In the genomic region with DNA sequence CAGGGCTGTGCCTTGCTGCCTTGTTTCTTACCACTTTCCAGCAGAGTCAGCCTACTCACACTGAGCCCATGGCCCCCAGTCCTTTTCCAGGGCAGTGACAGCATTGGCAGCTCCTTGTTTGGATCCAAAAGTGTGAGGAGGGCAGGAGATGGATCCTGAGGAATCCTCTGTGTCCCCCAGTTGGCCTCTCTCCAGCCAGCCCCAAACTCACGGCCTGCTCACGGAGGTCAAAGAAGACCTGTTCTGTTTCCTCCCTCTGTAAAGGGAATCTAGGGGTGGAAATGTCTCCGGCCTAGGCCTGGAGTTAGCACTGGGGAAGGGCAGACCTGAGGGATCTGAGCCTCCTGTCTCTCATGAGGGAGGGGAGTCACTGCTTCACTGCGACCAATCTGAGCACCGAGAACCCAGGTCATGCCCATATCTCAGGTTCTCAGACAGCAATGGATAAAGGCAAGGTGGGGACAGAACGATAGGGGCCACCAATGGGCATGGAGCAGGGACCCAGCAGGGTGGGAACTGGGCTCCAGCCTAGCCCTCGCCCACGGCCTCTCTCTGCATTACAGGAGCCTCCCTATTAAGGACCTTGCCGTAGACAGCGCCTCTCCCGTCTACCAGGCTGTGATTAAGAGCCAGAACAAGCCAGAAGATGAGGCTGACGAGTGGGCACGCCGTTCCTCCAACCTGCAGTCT, we compare ENCODE assay signal across 26 cellular contexts. TPM values are rescaled to one million over a fixed set of nuclear protein-coding genes. Genes with fewer than 3 reads are reported as not detected.
DNase-seq lines count a peak whose midpoint lies in the region; ATAC-seq and TF ChIP-seq lines count a peak whose summit lies in the region.
"Had no signal": no experiment of that assay in that cellular context is flagged by ENCODE, and none has a peak within 500 bp of the region (broad histone marks: within the 10 kb centered on the region; RNA-seq: fewer than 3 reads in every experiment).

No MANE protein-coding gene starts in this region.

- TF ChIP-seq CTCF in tibial artery (IDR thresholded peaks at IDR 0.05) (no peak), endothelial cell (IDR thresholded peaks at IDR 0.05; ENCODE audit: unreplicated experiment) (no peak)

- no peak overlapping the region for H2AFZ ChIP-seq in neuronal stem cell (ENCODE audit: low read length)

- no peak overlapping the region for H3K4me2 ChIP-seq in neuronal stem cell (ENCODE audit: insufficient read depth, low read length, poor library complexity, severe bottlenecking)
- H3K4me2 ChIP-seq: BLaER1 had no signal

- H2BK15ac ChIP-seq in neuronal stem cell (ENCODE audit: low read length) = no peak overlapping the region

- no peak overlapping the region for H2BK12ac ChIP-seq in neuronal stem cell (ENCODE audit: low read length)

- H3K79me1 ChIP-seq in neuronal stem cell (ENCODE audit: low read depth, low read length) = no peaks in the 10 kb centered on the region

- H3K9me3 Mint-ChIP-seq in endothelial cell (ENCODE audit: unreplicated experiment) = no peaks in the 10 kb centered on the region
- H3K9me3 Mint-ChIP-seq: CD4-positive, alpha-beta T cell; HFFc6 had no signal

- WGBS in neuronal stem cell (ENCODE audit: extremely low coverage in 2 of 2, insufficient read length in 2 of 2, insufficient replicate concordance in 1 of 2), 2 donors = no CpG with 5 or more reads among the region's 14 CpGs

- peaks cover 0 to 25% (median 0%) of the 10 kb centered on the region in 3 experiments for H3K27me3 ChIP-seq in neuronal stem cell (ENCODE audit: control insufficient read depth in 3 of 3, insufficient read depth in 3 of 3, low read depth in 1 of 3, low read length in 3 of 3)
- H3K27me3 ChIP-seq in tibial artery = no peaks in the 10 kb centered on the region
- H3K27me3 ChIP-seq: BLaER1, Peyer's patch had no signal

- H3K23ac ChIP-seq in neuronal stem cell (ENCODE audit: low read depth, low read length, poor library complexity) = peak overlapping the region; percentile 5

- no peak overlapping the region for H3K4me3 Mint-ChIP-seq in endothelial cell (ENCODE audit: unreplicated experiment)
- H3K4me3 Mint-ChIP-seq: CD4-positive, alpha-beta T cell; HFFc6 had no signal

- H3K4me3 ChIP-seq in neuronal stem cell (ENCODE audit: low read length in 2 of 2) = no peak overlapping the region
- no peak overlapping the region for H3K4me3 ChIP-seq in tibial artery
- H3K4me3 ChIP-seq: BLaER1, Peyer's patch had no signal

- H4K91ac ChIP-seq in neuronal stem cell (ENCODE audit: low read depth, low read length, poor library complexity) = no peak overlapping the region

- ATAC-seq in Right ventricle myocardium inferior (peak; percentile 1), left ventricle myocardium superior (peak; percentile 5), HG02678 (IDR thresholded peaks at IDR 0.05; ENCODE audit: unreplicated experiment) (no peak)

- H3K27ac ChIP-seq in neuronal stem cell (replicated peaks; ENCODE audit: low read length) (no peak overlapping the region), tibial artery (peak overlapping the region; percentile 65 to 89)
- H3K27ac ChIP-seq: 22Rv1, BLaER1, Peyer's patch had no signal

- H3K36me3 ChIP-seq in neuronal stem cell (replicated peaks in 1 of 2; ENCODE audit: control insufficient read depth in 2 of 2, insufficient read depth in 2 of 2, low read length in 2 of 2) = no peaks in the 10 kb centered on the region
- H3K36me3 ChIP-seq in tibial artery = peaks cover 29 to 45% (median 35%) of the 10 kb centered on the region in 3 donors
- H3K36me3 ChIP-seq: BLaER1, Peyer's patch had no signal

- no peak overlapping the region for H2AK5ac ChIP-seq in neuronal stem cell (ENCODE audit: low read depth, low read length)

- H3K4me1 Mint-ChIP-seq in endothelial cell (ENCODE audit: unreplicated experiment) = peaks cover 3% of the 10 kb centered on the region

- H3K9me3 ChIP-seq in neuronal stem cell (replicated peaks in 1 of 2; ENCODE audit: control insufficient read depth in 2 of 2, insufficient read depth in 1 of 2, low read depth in 1 of 2, low read length in 2 of 2) (no peaks in the 10 kb centered on the region), tibial artery (no peaks in the 10 kb centered on the region)
- H3K9me3 ChIP-seq: BLaER1, Peyer's patch had no signal

- no peak overlapping the region for H2BK5ac ChIP-seq in neuronal stem cell (ENCODE audit: low read length)

- no peak overlapping the region for H3K14ac ChIP-seq in neuronal stem cell (ENCODE audit: low read length)

- no peak overlapping the region for H3K4ac ChIP-seq in neuronal stem cell (ENCODE audit: low read length)

- peaks cover 3 to 5% of the 10 kb centered on the region in 2 donors for H3K4me1 ChIP-seq in neuronal stem cell (ENCODE audit: control insufficient read depth in 2 of 2, insufficient read depth in 1 of 2, low read depth in 1 of 2, low read length in 2 of 2)
- peaks cover 0 to 76% (median 47%) of the 10 kb centered on the region in 4 donors for H3K4me1 ChIP-seq in tibial artery
- H3K4me1 ChIP-seq: BLaER1 had no signal

- H3K36me3 Mint-ChIP-seq in endothelial cell (ENCODE audit: low read depth, unreplicated experiment) = peaks cover 4% of the 10 kb centered on the region

- peaks cover 7% of the 10 kb centered on the region for H3K27me3 Mint-ChIP-seq in endothelial cell (ENCODE audit: unreplicated experiment)

- no peak overlapping the region for H3K18ac ChIP-seq in neuronal stem cell (ENCODE audit: low read length)

- H2BK120ac ChIP-seq in neuronal stem cell (ENCODE audit: low read depth, low read length) = no peak overlapping the region

- peak overlapping the region; percentile 40 for H3K9ac ChIP-seq in neuronal stem cell (ENCODE audit: low read depth, low read length, poor library complexity)
- H3K9ac ChIP-seq: BLaER1 had no signal

- intact Hi-C loops in Right ventricle myocardium inferior (cut with DNase I) (no loop called here), cardiac septum (cut with DNase I) (no loop called here), left ventricle myocardium superior (cut with micrococcal nuclease) (no loop called here), tibial artery (cut with DNase I; ENCODE audit: low total_unique reads) (loop anchor here (10.0 kb wide), 1 partner anchor 403 kb away; a partner anchor contains a TSS)

- no peak overlapping the region for H3K27ac Mint-ChIP-seq in endothelial cell (ENCODE audit: unreplicated experiment)
- H3K27ac Mint-ChIP-seq: CD4-positive, alpha-beta T cell; HFFc6 had no signal

- DNase-seq in Right ventricle myocardium inferior (ENCODE audit: missing footprints) (no peak), cardiac septum (ENCODE audit: low spot score) (no peak), left ventricle myocardium superior (peak; percentile 62), neuronal stem cell (ENCODE audit: low spot score) (no peak), tibial artery (no peak), endothelial cell (ENCODE audit: low spot score) (no peak), HCEC 1CT (no peak)
- DNase-seq: ACHN; CD4-positive, alpha-beta T cell; COR-L47; DMS79 treated with DMSO at 0.1 percent for 48 hours; H7; HFFc6; Kasumi-1; NCI-H1417; NCI-H1694 treated with DMSO at 0.1 percent for 48 hours; NCI-H2081 treated with DMSO at 0.1 percent for 48 hours; NCI-H2171 treated with DMSO at 0.1 percent for 48 hours; NCI-H524 treated with DMSO at 0.1 percent for 48 hours; NCI-H82; Peyer's patch had no signal

- H4K8ac ChIP-seq in neuronal stem cell (ENCODE audit: low read depth, low read length) = no peak overlapping the region

RNA-seq across cellular contexts. Expression of a gene that starts 23.2 kb away (rescaled TPM):
- 1,478 TPM for total RNA-seq in Right ventricle myocardium inferior
- 1,178 TPM for total RNA-seq in cardiac septum
- total RNA-seq in left ventricle myocardium superior = 1,459 TPM
- polyA plus RNA-seq in neuronal stem cell (2013, experiment 1 of 2) = 0.08 TPM
- 0.11 TPM for polyA plus RNA-seq in neuronal stem cell (2013, experiment 2 of 2)
- 0.36 TPM for total RNA-seq in endothelial cell (ENCODE audit: unreplicated experiment)

RNA-seq across cellular contexts. Expression of a gene that starts 37.1 kb away (rescaled TPM):
- total RNA-seq in Right ventricle myocardium inferior = 0.41 TPM
- total RNA-seq in cardiac septum = not detected
- total RNA-seq in left ventricle myocardium superior = 0.25 TPM
- not detected for polyA plus RNA-seq in neuronal stem cell (2013, experiment 1 of 2)
- polyA plus RNA-seq in neuronal stem cell (2013, experiment 2 of 2) = not detected
- total RNA-seq in endothelial cell (ENCODE audit: unreplicated experiment) = not detected
- total RNA-seq: CD4-positive, alpha-beta T cell; H7; HFFc6; MCF 10A; OCI-LY7; Peyer's patch had no signal

Comparison
In these comparisons a context has a peak if more than half of its experiments do, and no peak if none do; other contexts are left out.
1. RNA of a gene that starts 23.2 kb away (total RNA-seq): 1,478 TPM in Right ventricle myocardium inferior (single experiment), 1,459 TPM in left ventricle myocardium superior (single experiment) and 1,178 TPM in cardiac septum (single experiment); 0.36 TPM in endothelial cell (single experiment); every median in the first group is over 100 times any median in the second.